Comparison of ENCODE assay signal across 14 cellular contexts in the genomic region with DNA sequence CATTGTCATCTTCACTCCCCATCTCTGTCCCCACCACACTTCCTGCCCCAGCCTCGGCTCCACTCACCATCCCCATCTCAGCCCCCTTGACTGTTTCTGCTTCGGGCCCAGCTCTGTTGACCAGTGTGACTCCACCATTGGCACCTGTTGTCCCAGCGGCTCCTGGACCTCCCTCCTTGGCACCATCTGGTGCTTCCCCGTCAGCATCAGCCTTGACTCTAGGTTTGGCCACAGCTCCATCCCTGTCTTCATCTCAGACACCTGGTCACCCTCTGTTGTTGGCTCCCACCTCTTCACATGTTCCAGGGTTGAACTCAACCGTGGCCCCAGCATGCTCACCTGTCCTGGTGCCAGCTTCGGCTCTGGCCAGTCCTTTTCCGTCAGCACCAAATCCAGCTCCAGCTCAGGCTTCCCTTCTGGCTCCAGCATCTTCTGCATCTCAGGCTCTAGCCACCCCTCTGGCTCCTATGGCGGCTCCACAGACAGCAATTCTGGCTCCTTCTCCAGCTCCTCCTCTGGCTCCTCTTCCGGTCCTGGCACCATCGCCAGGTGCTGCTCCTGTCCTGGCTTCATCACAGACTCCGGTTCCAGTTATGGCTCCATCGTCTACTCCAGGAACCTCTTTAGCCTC. TPM values are rescaled to one million over a fixed set of nuclear protein-coding genes. Genes with fewer than 3 reads are reported as not detected.
DNase-seq lines count a peak whose midpoint lies in the region; ATAC-seq, FAIRE-seq and TF ChIP-seq lines count a peak whose summit lies in the region.
"Had no signal": no experiment of that assay in that cellular context is flagged by ENCODE, and none has a peak within 500 bp of the region (broad histone marks: within the 10 kb centered on the region; RNA-seq: fewer than 3 reads in every experiment).

No MANE protein-coding gene starts in this region.

- H3K79me2 ChIP-seq in endothelial cell of umbilical vein (ENCODE audit: control insufficient read depth, insufficient read depth, low read length) = peaks cover 11% of the 10 kb centered on the region

- no peak overlapping the region for H3K4me3 ChIP-seq in endothelial cell of umbilical vein (replicated peaks in 1 of 3; ENCODE audit: insufficient read depth in 1 of 3, low read depth in 1 of 3, low read length in 3 of 3)
- H3K4me3 ChIP-seq: heart left ventricle, tibial artery had no signal

- no peak overlapping the region for H2AFZ ChIP-seq in endothelial cell of umbilical vein (ENCODE audit: low read depth, low read length)

- no peaks in the 10 kb centered on the region for H3K27me3 ChIP-seq in endothelial cell of umbilical vein (ENCODE audit: control insufficient read depth in 2 of 2, insufficient read depth in 2 of 2, low read length in 2 of 2)
- H3K27me3 ChIP-seq: heart left ventricle, tibial artery had no signal

- POLR2A ChIA-PET in endothelial cell of umbilical vein (lab: Charles Lee) = interaction anchor here (0.8 kb wide), 1 partner anchor 15 kb away, joined by 3 read pairs; no protein-coding TSS in a partner anchor

- TF ChIP-seq POLR2A in endothelial cell of umbilical vein (IDR thresholded peaks at IDR 0.05; ENCODE audit: low read depth, low read length) = no peak

- DNase-seq in activated naive CD4-positive, alpha-beta T cell treated with anti-CD3 and anti-CD28 coated beads, Interleukin-2, amount 50 U/mL, for 72 hours (ENCODE audit: low spot score in 2 of 2) = no peak
- no peak for DNase-seq in activated naive CD4-positive, alpha-beta T cell treated with anti-CD3 and anti-CD28 coated beads, Interleukin-2, amount 50 U/mL, for 16 hours
- DNase-seq in endothelial cell of umbilical vein (ENCODE audit: low read depth, low spot score) (no peak), glomerular visceral epithelial cell (ENCODE audit: extremely low spot score) (no peak)
- DNase-seq: ACHN, NCI-H748 treated with DMSO at 0.1 percent for 48 hours, WERI-Rb-1 had no signal

- peaks cover 11% of the 10 kb centered on the region for H3K4me1 Mint-ChIP-seq in activated T-helper 17 cell treated with anti-CD3 and anti-CD28 coated beads, Interleukin-2, amount 50 U/mL, for 72 hours
- peaks cover 22% of the 10 kb centered on the region for H3K4me1 Mint-ChIP-seq in stimulated activated memory B cell treated with anti-CD40 and anti-IgM and Interleukin-4, amounts not matched to agents 10 μg/mL and 1 μg/mL and 100 μg/mL, for 72 hours

- peaks cover 54 to 61% of the 10 kb centered on the region in 2 experiments for H3K36me3 ChIP-seq in endothelial cell of umbilical vein (ENCODE audit: control insufficient read depth in 2 of 2, extremely low read depth in 1 of 2, insufficient read depth in 2 of 2, low read length in 2 of 2)

- H3K9ac ChIP-seq in endothelial cell of umbilical vein (replicated peaks; ENCODE audit: extremely low read depth, insufficient read depth, low read length) = no peak overlapping the region

- H3K4me3 Mint-ChIP-seq in activated T-helper 17 cell treated with anti-CD3 and anti-CD28 coated beads, Interleukin-2, amount 50 U/mL, for 72 hours = no peak overlapping the region
- no peak overlapping the region for H3K4me3 Mint-ChIP-seq in stimulated activated memory B cell treated with anti-CD40 and anti-IgM and Interleukin-4, amounts not matched to agents 10 μg/mL and 1 μg/mL and 100 μg/mL, for 72 hours

- no peaks in the 10 kb centered on the region for H3K9me1 ChIP-seq in endothelial cell of umbilical vein (replicated peaks; ENCODE audit: control insufficient read depth, extremely low read depth, insufficient read depth, low read length)

- no peaks in the 10 kb centered on the region for H3K9me3 ChIP-seq in endothelial cell of umbilical vein (replicated peaks; ENCODE audit: control insufficient read depth, insufficient read depth, low read length)
- H3K9me3 ChIP-seq: heart left ventricle, tibial artery had no signal

- no peaks in the 10 kb centered on the region for H4K20me1 ChIP-seq in endothelial cell of umbilical vein (replicated peaks; ENCODE audit: control insufficient read depth, extremely low read depth, insufficient read depth, low read length)

- dilution Hi-C loops in endothelial cell of umbilical vein (cut with MboI; ENCODE audit: extremely low pct_ligation_motif_present, low sequenced_read_pairs) = no loop called here

- no peak overlapping the region for H3K27ac ChIP-seq in endothelial cell of umbilical vein (ENCODE audit: insufficient read depth, low read depth, low read length)
- H3K27ac ChIP-seq: tibial artery, WERI-Rb-1 had no signal

- no peak for TF ChIP-seq CTCF in endothelial cell of umbilical vein (IDR thresholded peaks at IDR 0.05; ENCODE audit: extremely low read depth in 1 of 2, insufficient read depth in 1 of 2, low read depth in 1 of 2, low read length in 2 of 2)

- no peak for FAIRE-seq in endothelial cell of umbilical vein (lab: Jason Lieb, UNC)
- FAIRE-seq: RCC 7860 had no signal

- ATAC-seq in activated naive CD4-positive, alpha-beta T cell treated with anti-CD3 and anti-CD28 coated beads, Interleukin-2, amount 50 U/mL, for 72 hours = no peak
- no peak for ATAC-seq in activated T-helper 17 cell treated with anti-CD3 and anti-CD28 coated beads, Interleukin-2, amount 50 U/mL, for 72 hours (replicated peaks)
- no peak for ATAC-seq in stimulated activated memory B cell treated with anti-CD40 and anti-IgM and Interleukin-4, amounts not matched to agents 10 μg/mL and 1 μg/mL and 100 μg/mL, for 72 hours
- ATAC-seq in HG02588 (IDR thresholded peaks at IDR 0.05; ENCODE audit: unreplicated experiment) (no peak), GM19351 (IDR thresholded peaks at IDR 0.05; ENCODE audit: unreplicated experiment) (no peak)

- H3K36me3 Mint-ChIP-seq in activated naive CD4-positive, alpha-beta T cell treated with anti-CD3 and anti-CD28 coated beads, Interleukin-2, amount 50 U/mL, for 72 hours = peaks cover 17 to 39% of the 10 kb centered on the region in 2 donors
- peaks cover 95% of the 10 kb centered on the region for H3K36me3 Mint-ChIP-seq in activated T-helper 17 cell treated with anti-CD3 and anti-CD28 coated beads, Interleukin-2, amount 50 U/mL, for 72 hours (ENCODE audit: low read depth)
- H3K36me3 Mint-ChIP-seq in stimulated activated memory B cell treated with anti-CD40 and anti-IgM and Interleukin-4, amounts not matched to agents 10 μg/mL and 1 μg/mL and 100 μg/mL, for 72 hours = peaks cover 67% of the 10 kb centered on the region

- H3K27ac Mint-ChIP-seq in activated naive CD4-positive, alpha-beta T cell treated with anti-CD3 and anti-CD28 coated beads, Interleukin-2, amount 50 U/mL, for 72 hours = peak overlapping the region; percentile 16 to 83
- H3K27ac Mint-ChIP-seq in activated T-helper 17 cell treated with anti-CD3 and anti-CD28 coated beads, Interleukin-2, amount 50 U/mL, for 72 hours = peak overlapping the region; percentile 74
- peak overlapping the region; percentile 24 for H3K27ac Mint-ChIP-seq in stimulated activated memory B cell treated with anti-CD40 and anti-IgM and Interleukin-4, amounts not matched to agents 10 μg/mL and 1 μg/mL and 100 μg/mL, for 72 hours

- H3K9me3 Mint-ChIP-seq in activated naive CD4-positive, alpha-beta T cell treated with anti-CD3 and anti-CD28 coated beads, Interleukin-2, amount 50 U/mL, for 72 hours = no peaks in the 10 kb centered on the region
- no peaks in the 10 kb centered on the region for H3K9me3 Mint-ChIP-seq in activated T-helper 17 cell treated with anti-CD3 and anti-CD28 coated beads, Interleukin-2, amount 50 U/mL, for 72 hours
- H3K9me3 Mint-ChIP-seq in stimulated activated memory B cell treated with anti-CD40 and anti-IgM and Interleukin-4, amounts not matched to agents 10 μg/mL and 1 μg/mL and 100 μg/mL, for 72 hours = no peaks in the 10 kb centered on the region

- H3K4me1 ChIP-seq in endothelial cell of umbilical vein (ENCODE audit: control insufficient read depth, extremely low read depth, insufficient read depth, low read length) = no peaks in the 10 kb centered on the region
- H3K4me1 ChIP-seq: tibial artery had no signal

- CTCF ChIA-PET in endothelial cell of umbilical vein (lab: Charles Lee) = interaction anchor here (1.6 kb wide), 1 partner anchor 24 kb away, joined by 3 read pairs; no protein-coding TSS in a partner anchor

- H3K27me3 Mint-ChIP-seq in activated T-helper 17 cell treated with anti-CD3 and anti-CD28 coated beads, Interleukin-2, amount 50 U/mL, for 72 hours = no peaks in the 10 kb centered on the region
- H3K27me3 Mint-ChIP-seq in stimulated activated memory B cell treated with anti-CD40 and anti-IgM and Interleukin-4, amounts not matched to agents 10 μg/mL and 1 μg/mL and 100 μg/mL, for 72 hours = no peaks in the 10 kb centered on the region

- intact Hi-C loops in endothelial cell of umbilical vein (cut with micrococcal nuclease) = no loop called here

- H3K4me2 ChIP-seq in endothelial cell of umbilical vein (ENCODE audit: insufficient read depth, low read length) = no peak overlapping the region

- TSS peak; percentile 53 for BruUV-seq in endothelial cell of umbilical vein (replicated peaks; lab: Mats Ljungman, UMichigan)

RNA-seq across cellular contexts. Expression of gene PHKG2, which starts 24.4 kb away (rescaled TPM):
- 10 to 100 TPM; 32.9 to 61.9 TPM for total RNA-seq in activated naive CD4-positive, alpha-beta T cell treated with anti-CD3 and anti-CD28 coated beads, Interleukin-2, amount 50 U/mL, for 72 hours
- 10 to 100 TPM; 30.0 to 43.3 TPM for total RNA-seq in activated T-helper 17 cell treated with anti-CD3 and anti-CD28 coated beads, Interleukin-2, amount 50 U/mL, for 72 hours
- total RNA-seq in endothelial cell of umbilical vein = 33.0 and 34.1 TPM in 2 replicates
- 48.8 and 55.4 TPM in 2 replicates for polyA plus RNA-seq in endothelial cell of umbilical vein
- 24.1 and 26.9 TPM in 2 replicates for polyA plus RNA-seq in endothelial cell of umbilical vein (2011; cell fraction: cytosol; rRNA removed)
- 135 and 139 TPM in 2 replicates for polyA plus RNA-seq in endothelial cell of umbilical vein (2011; cell fraction: nucleus; rRNA removed)
- polyA plus RNA-seq in endothelial cell of umbilical vein (2012) = 22.1 and 27.3 TPM in 2 replicates
- polyA minus RNA-seq in endothelial cell of umbilical vein = 36.8 and 40.1 TPM in 2 replicates
- 16.7 TPM for polyA minus RNA-seq in endothelial cell of umbilical vein (2011; cell fraction: cytosol; rRNA and poly(A)+ RNA removed)
- polyA minus RNA-seq in endothelial cell of umbilical vein (2011; cell fraction: nucleus; rRNA and poly(A)+ RNA removed) = 35.1 and 43.3 TPM in 2 replicates

RNA-seq across cellular contexts. Expression of gene SRCAP, which starts 24.9 kb away (rescaled TPM):
- total RNA-seq in activated naive CD4-positive, alpha-beta T cell treated with anti-CD3 and anti-CD28 coated beads, Interleukin-2, amount 50 U/mL, for 72 hours = 10 to 100 TPM; 61.6 to 76.8 TPM
- total RNA-seq in activated T-helper 17 cell treated with anti-CD3 and anti-CD28 coated beads, Interleukin-2, amount 50 U/mL, for 72 hours = 10 to 100 TPM; 63.6 to 86.7 TPM
- 67.6 and 77.7 TPM in 2 replicates for total RNA-seq in endothelial cell of umbilical vein
- 9.7 and 11.0 TPM in 2 replicates for polyA plus RNA-seq in endothelial cell of umbilical vein
- 7.7 and 9.5 TPM in 2 replicates for polyA plus RNA-seq in endothelial cell of umbilical vein (2011; cell fraction: cytosol; rRNA removed)
- 34.9 and 36.1 TPM in 2 replicates for polyA plus RNA-seq in endothelial cell of umbilical vein (2011; cell fraction: nucleus; rRNA removed)
- 29.3 and 29.7 TPM in 2 replicates for polyA plus RNA-seq in endothelial cell of umbilical vein (2012)
- 29.7 and 34.1 TPM in 2 replicates for polyA minus RNA-seq in endothelial cell of umbilical vein
- 25.6 TPM for polyA minus RNA-seq in endothelial cell of umbilical vein (2011; cell fraction: cytosol; rRNA and poly(A)+ RNA removed)
- 29.2 and 36.0 TPM in 2 replicates for polyA minus RNA-seq in endothelial cell of umbilical vein (2011; cell fraction: nucleus; rRNA and poly(A)+ RNA removed)

RNA-seq across cellular contexts. Expression of gene CFAP119, which starts 38.0 kb away (rescaled TPM):
- 1 to 10 TPM; 2.6 to 3.6 TPM for total RNA-seq in activated naive CD4-positive, alpha-beta T cell treated with anti-CD3 and anti-CD28 coated beads, Interleukin-2, amount 50 U/mL, for 72 hours
- total RNA-seq in activated T-helper 17 cell treated with anti-CD3 and anti-CD28 coated beads, Interleukin-2, amount 50 U/mL, for 72 hours = 1 to 10 TPM; 2.9 TPM
- 6.5 and 7.2 TPM in 2 replicates for total RNA-seq in endothelial cell of umbilical vein
- 9.5 and 13.7 TPM in 2 replicates for polyA plus RNA-seq in endothelial cell of umbilical vein
- 5.4 and 7.2 TPM in 2 replicates for polyA plus RNA-seq in endothelial cell of umbilical vein (2011; cell fraction: cytosol; rRNA removed)
- 45.2 and 58.3 TPM in 2 replicates for polyA plus RNA-seq in endothelial cell of umbilical vein (2011; cell fraction: nucleus; rRNA removed)
- polyA plus RNA-seq in endothelial cell of umbilical vein (2012) = 3.8 and 4.3 TPM in 2 replicates
- 2.6 and 3.1 TPM in 2 replicates for polyA minus RNA-seq in endothelial cell of umbilical vein
- 8.9 TPM for polyA minus RNA-seq in endothelial cell of umbilical vein (2011; cell fraction: cytosol; rRNA and poly(A)+ RNA removed)
- polyA minus RNA-seq in endothelial cell of umbilical vein (2011; cell fraction: nucleus; rRNA and poly(A)+ RNA removed) = 3.7 and 6.4 TPM in 2 replicates

RNA-seq across cellular contexts. Expression of gene RNF40, which starts 38.3 kb away (rescaled TPM):
- total RNA-seq in activated naive CD4-positive, alpha-beta T cell treated with anti-CD3 and anti-CD28 coated beads, Interleukin-2, amount 50 U/mL, for 72 hours = 10 to 100 TPM; 68.9 to 74.4 TPM
- 10 to 100 TPM; 90.7 to 95.1 TPM for total RNA-seq in activated T-helper 17 cell treated with anti-CD3 and anti-CD28 coated beads, Interleukin-2, amount 50 U/mL, for 72 hours
- 97.0 and 102 TPM in 2 replicates for total RNA-seq in endothelial cell of umbilical vein
- 60.5 and 67.6 TPM in 2 replicates for polyA plus RNA-seq in endothelial cell of umbilical vein
- 60.2 and 66.2 TPM in 2 replicates for polyA plus RNA-seq in endothelial cell of umbilical vein (2011; cell fraction: cytosol; rRNA removed)
- 134 and 176 TPM in 2 replicates for polyA plus RNA-seq in endothelial cell of umbilical vein (2011; cell fraction: nucleus; rRNA removed)
- 66.5 and 76.5 TPM in 2 replicates for polyA plus RNA-seq in endothelial cell of umbilical vein (2012)
- polyA minus RNA-seq in endothelial cell of umbilical vein = 110 and 121 TPM in 2 replicates
- 57.5 TPM for polyA minus RNA-seq in endothelial cell of umbilical vein (2011; cell fraction: cytosol; rRNA and poly(A)+ RNA removed)
- polyA minus RNA-seq in endothelial cell of umbilical vein (2011; cell fraction: nucleus; rRNA and poly(A)+ RNA removed) = 50.0 and 55.9 TPM in 2 replicates

Comparison
In these comparisons a context has a peak if more than half of its experiments do, and no peak if none do; other contexts are left out.
1. H3K27ac Mint-ChIP-seq: peak in every context shown above with its lines; median percentile 74 in activated T-helper 17 cell treated with anti-CD3 and anti-CD28 coated beads, Interleukin-2, amount 50 U/mL, for 72 hours; 50 in activated naive CD4-positive, alpha-beta T cell treated with anti-CD3 and anti-CD28 coated beads, Interleukin-2, amount 50 U/mL, for 72 hours; 24 in stimulated activated memory B cell treated with anti-CD40 and anti-IgM and Interleukin-4, amounts not matched to agents 10 μg/mL and 1 μg/mL and 100 μg/mL, for 72 hours.